ENCODE assay signal across 13 cellular contexts in genomic region chr10:91206427-91206826, GRCh38. TPM values are rescaled to one million over a fixed set of nuclear protein-coding genes. Genes with fewer than 3 reads are reported as not detected.
DNase-seq lines count a peak whose midpoint lies in the region; ATAC-seq and TF ChIP-seq lines count a peak whose summit lies in the region.
"Had no signal": no experiment of that assay in that cellular context is flagged by ENCODE, and none has a peak within 500 bp of the region (broad histone marks: within the 10 kb centered on the region; RNA-seq: fewer than 3 reads in every experiment).

No MANE protein-coding gene starts in this region.

- ATAC-seq in activated naive CD4-positive, alpha-beta T cell treated with anti-CD3 and anti-CD28 coated beads, Interleukin-2, amount 50 U/mL, for 72 hours, result peak; percentile 27 to 40
- ATAC-seq in HG02678 (IDR thresholded peaks at IDR 0.05; ENCODE audit: unreplicated experiment) (peak; percentile 31), activated B cell treated with CpG ODN at 0.5 μM for 24 hours (ENCODE audit: low read depth) (peak; percentile 50), HG03045 (IDR thresholded peaks at IDR 0.05; ENCODE audit: unreplicated experiment) (no peak), GM18498 (IDR thresholded peaks at IDR 0.05; ENCODE audit: unreplicated experiment) (no peak)
- ATAC-seq in stimulated activated naive CD8-positive, alpha-beta T cell treated with anti-CD3 and anti-CD28 coated beads, Interleukin-15, amount 100 ng/mL, for 72 hours, result peak; percentile 81

- H3K4me1 Mint-ChIP-seq in activated B cell treated with CpG ODN at 0.5 μM for 24 hours, result peaks cover 85% of the 10 kb centered on the region
- H3K4me1 Mint-ChIP-seq in stimulated activated naive CD8-positive, alpha-beta T cell treated with anti-CD3 and anti-CD28 coated beads, Interleukin-15, amount 100 ng/mL, for 72 hours, result peaks cover 85% of the 10 kb centered on the region

- H3K4me3 Mint-ChIP-seq in activated B cell treated with CpG ODN at 0.5 μM for 24 hours, result no peak overlapping the region
- peak overlapping the region; percentile 24 to 27 for H3K4me3 Mint-ChIP-seq in stimulated activated naive CD8-positive, alpha-beta T cell treated with anti-CD3 and anti-CD28 coated beads, Interleukin-15, amount 100 ng/mL, for 72 hours
- H3K4me3 Mint-ChIP-seq: activated CD4-positive, alpha-beta T cell treated with anti-CD3 and anti-CD28 coated beads, Interleukin-2, amount 10 ng/mL, durations not matched to agents 7 days and 5 days; CD14-positive monocyte had no signal

- CTCF ChIA-PET in activated B cell treated with CpG ODN at 0.5 μM for 24 hours (lab: Charles Lee), result no interaction called here

- intact Hi-C loops in activated B cell treated with CpG ODN at 0.5 μM for 24 hours (cut with micrococcal nuclease), result loop anchor here (1.0 to 2.0 kb wide), 2 partner anchors 9 to 16 kb away; no protein-coding TSS in a partner anchor

- no peaks in the 10 kb centered on the region for H3K9me3 Mint-ChIP-seq in activated naive CD4-positive, alpha-beta T cell treated with anti-CD3 and anti-CD28 coated beads, Interleukin-2, amount 50 U/mL, for 72 hours
- no peaks in the 10 kb centered on the region for H3K9me3 Mint-ChIP-seq in activated B cell treated with CpG ODN at 0.5 μM for 24 hours
- no peaks in the 10 kb centered on the region for H3K9me3 Mint-ChIP-seq in stimulated activated naive CD8-positive, alpha-beta T cell treated with anti-CD3 and anti-CD28 coated beads, Interleukin-15, amount 100 ng/mL, for 72 hours
- H3K9me3 Mint-ChIP-seq: activated CD4-positive, alpha-beta T cell treated with anti-CD3 and anti-CD28 coated beads, Interleukin-2, amount 10 ng/mL, durations not matched to agents 7 days and 5 days; CD14-positive monocyte had no signal

- H3K27me3 Mint-ChIP-seq in activated B cell treated with CpG ODN at 0.5 μM for 24 hours, result no peaks in the 10 kb centered on the region
- no peaks in the 10 kb centered on the region for H3K27me3 Mint-ChIP-seq in stimulated activated naive CD8-positive, alpha-beta T cell treated with anti-CD3 and anti-CD28 coated beads, Interleukin-15, amount 100 ng/mL, for 72 hours
- H3K27me3 Mint-ChIP-seq: activated CD4-positive, alpha-beta T cell treated with anti-CD3 and anti-CD28 coated beads, Interleukin-2, amount 10 ng/mL, durations not matched to agents 7 days and 5 days had no signal

- H3K36me3 Mint-ChIP-seq in activated naive CD4-positive, alpha-beta T cell treated with anti-CD3 and anti-CD28 coated beads, Interleukin-2, amount 50 U/mL, for 72 hours, result no peaks in the 10 kb centered on the region
- H3K36me3 Mint-ChIP-seq in activated B cell treated with CpG ODN at 0.5 μM for 24 hours (ENCODE audit: low read depth), result no peaks in the 10 kb centered on the region
- H3K36me3 Mint-ChIP-seq: CD14-positive monocyte had no signal

- POLR2A ChIA-PET in activated B cell treated with CpG ODN at 0.5 μM for 24 hours (lab: Charles Lee), result no interaction called here

- TF ChIP-seq CTCF in activated B cell treated with CpG ODN at 0.5 μM for 24 hours (IDR thresholded peaks at IDR 0.05), result no peak

- peak overlapping the region in 1 of 2 donors; percentile 16 for H3K27ac Mint-ChIP-seq in activated naive CD4-positive, alpha-beta T cell treated with anti-CD3 and anti-CD28 coated beads, Interleukin-2, amount 50 U/mL, for 72 hours
- H3K27ac Mint-ChIP-seq in activated B cell treated with CpG ODN at 0.5 μM for 24 hours, result peak overlapping the region; percentile 5
- peak overlapping the region; percentile 35 to 78 for H3K27ac Mint-ChIP-seq in stimulated activated naive CD8-positive, alpha-beta T cell treated with anti-CD3 and anti-CD28 coated beads, Interleukin-15, amount 100 ng/mL, for 72 hours
- H3K27ac Mint-ChIP-seq: activated CD4-positive, alpha-beta T cell treated with anti-CD3 and anti-CD28 coated beads, Interleukin-2, amount 10 ng/mL, durations not matched to agents 7 days and 5 days; CD14-positive monocyte had no signal

- DNase-seq in activated naive CD4-positive, alpha-beta T cell treated with anti-CD3 and anti-CD28 coated beads, Interleukin-2, amount 50 U/mL, for 72 hours (ENCODE audit: low spot score in 2 of 2), result no peak
- no peak for DNase-seq in activated naive CD4-positive, alpha-beta T cell treated with Interleukin-2 at 50 U/mL for 16 hours
- no peak for DNase-seq in activated B cell treated with CpG ODN at 0.5 μM for 24 hours
- no peak for DNase-seq in stimulated activated naive CD8-positive, alpha-beta T cell treated with anti-CD3 and anti-CD28 coated beads, Interleukin-15, amount 100 ng/mL, for 72 hours
- DNase-seq in stimulated activated CD8-positive, alpha-beta memory T cell treated with anti-CD3 and anti-CD28 coated beads, Interleukin-4, amount 100 ng/mL, for 48 hours, result no peak
- DNase-seq: activated CD4-positive, alpha-beta T cell treated with anti-CD3 and anti-CD28 coated beads, Interleukin-2, amount 10 ng/mL, durations not matched to agents 7 days and 5 days; caudate nucleus; foreskin melanocyte; stimulated activated CD4-positive, alpha-beta T cell treated with anti-CD3 and anti-CD28 coated beads, Interleukin-2, amount 100 ng/mL, for 48 hours had no signal

RNA-seq across cellular contexts. Expression of gene PCGF5, which starts 14.0 kb away (rescaled TPM):
- 10 to 100 TPM; 29.1 to 37.5 TPM for total RNA-seq in activated naive CD4-positive, alpha-beta T cell treated with anti-CD3 and anti-CD28 coated beads, Interleukin-2, amount 50 U/mL, for 72 hours
- 70.2 and 72.9 TPM in 2 replicates for total RNA-seq in activated B cell treated with CpG ODN at 0.5 μM for 24 hours

Comparison
In these comparisons a context has a peak if more than half of its experiments do, and no peak if none do; other contexts are left out.
1. ATAC-seq: peak in activated naive CD4-positive, alpha-beta T cell treated with anti-CD3 and anti-CD28 coated beads, Interleukin-2, amount 50 U/mL, for 72 hours (2 of 2), HG02678 (single experiment), activated B cell treated with CpG ODN at 0.5 μM for 24 hours (single experiment) and stimulated activated naive CD8-positive, alpha-beta T cell treated with anti-CD3 and anti-CD28 coated beads, Interleukin-15, amount 100 ng/mL, for 72 hours (single experiment); none in HG03045 (single experiment) and GM18498 (single experiment).